Comparison of ENCODE assay signal across 18 cellular contexts in genomic region chr2:228542277-228542676, GRCh38.
DNase-seq lines count a peak whose midpoint lies in the region; FAIRE-seq and TF ChIP-seq lines count a peak whose summit lies in the region.
"Had no signal": no experiment of that assay in that cellular context is flagged by ENCODE, and none has a peak within 500 bp of the region (broad histone marks: within the 10 kb centered on the region; RNA-seq: fewer than 3 reads in every experiment).

No MANE protein-coding gene starts in this region.

- peak; percentile 70 for FAIRE-seq in HTR-8/SVneo (lab: Jason Lieb, UNC)
- FAIRE-seq: A204.1, D721Med, G401.6, GM12891 had no signal

- H4K20me1 ChIP-seq in GM23248 (ENCODE audit: insufficient read depth) (no peaks in the 10 kb centered on the region), mammary epithelial cell (ENCODE audit: insufficient read depth, low read length) (no peaks in the 10 kb centered on the region)

- BruUV-seq in mammary epithelial cell (replicated peaks; lab: Mats Ljungman, UMichigan), result no TSS peak

- H3K4me1 ChIP-seq in GM23248 (ENCODE audit: insufficient read depth) (peaks cover 34% of the 10 kb centered on the region), mammary epithelial cell (ENCODE audit: insufficient read depth, low read length) (peaks cover 18% of the 10 kb centered on the region), skeletal muscle satellite cell (ENCODE audit: control insufficient read depth, insufficient read depth, low read length) (peaks cover 38% of the 10 kb centered on the region)

- in situ Hi-C loops in GM23248 (cut with MboI) (no loop called here), mammary epithelial cell (cut with MboI; ENCODE audit: low sequenced_read_pairs in 2 of 2) (no loop called here)

- DNase-seq in GM23248 (no peak), HTR-8/SVneo (ENCODE audit: insufficient read length, low spot score) (no peak), mammary epithelial cell (no peak), HuH-7 (ENCODE audit: low spot score) (no peak), COLO829 (ENCODE audit: low spot score) (no peak)
- DNase-seq in stimulated activated naive CD4-positive, alpha-beta T cell (lab: John Stamatoyannopoulos, UW), result no peak
- DNase-seq: C1 segment of cervical spinal cord; CD4-positive, alpha-beta memory T cell; COR-L47; DMS153; DMS79 treated with DMSO at 0.1 percent for 48 hours; GOT3; H9 had no signal

- H3K27me3 ChIP-seq in GM23248 (replicated peaks; ENCODE audit: insufficient read depth) (no peaks in the 10 kb centered on the region), mammary epithelial cell (ENCODE audit: insufficient read depth, low read length) (no peaks in the 10 kb centered on the region), skeletal muscle satellite cell (ENCODE audit: control insufficient read depth, insufficient read depth, low read length) (no peaks in the 10 kb centered on the region)

- no peaks in the 10 kb centered on the region for H3K9me2 ChIP-seq in GM23248 (ENCODE audit: insufficient read depth)

- peaks cover 44% of the 10 kb centered on the region for H3F3A ChIP-seq in GM23248 (ENCODE audit: insufficient read depth)

- dilution Hi-C loops in mammary epithelial cell (cut with HindIII; ENCODE audit: low sequenced_read_pairs), result no loop called here

- H2AFZ ChIP-seq in GM23248, result 0 out of 2 replicates have a peak overlapping the region, but pooled peaks have one; percentile 16
- peak overlapping the region; percentile 16 for H2AFZ ChIP-seq in mammary epithelial cell (ENCODE audit: low read depth, low read length)

- H3K27ac ChIP-seq in GM23248 (no peak overlapping the region), mammary epithelial cell (ENCODE audit: insufficient read depth, low read depth, low read length) (no peak overlapping the region)

- H3K9me3 ChIP-seq in GM23248 (ENCODE audit: low read depth) (no peaks in the 10 kb centered on the region), mammary epithelial cell (replicated peaks; ENCODE audit: insufficient read depth, low read length) (peaks cover 8% of the 10 kb centered on the region), skeletal muscle satellite cell (replicated peaks; ENCODE audit: low read length) (peaks cover 8% of the 10 kb centered on the region)

- intact Hi-C loops in mammary epithelial cell (cut with micrococcal nuclease), result no loop called here

- no peak overlapping the region for H3K4me2 ChIP-seq in GM23248 (ENCODE audit: unreplicated experiment)
- no peak overlapping the region for H3K4me2 ChIP-seq in mammary epithelial cell (ENCODE audit: insufficient read depth, low read depth, low read length)
- H3K4me2 ChIP-seq in skeletal muscle satellite cell (ENCODE audit: low read length), result peak overlapping the region; percentile 2

- H3K4me3 ChIP-seq in GM23248, result no peak overlapping the region
- H3K4me3 ChIP-seq in mammary epithelial cell (replicated peaks in 1 of 3; ENCODE audit: insufficient read depth in 1 of 3, low read depth in 2 of 3, low read length in 3 of 3), result no peak overlapping the region
- no peak overlapping the region for H3K4me3 ChIP-seq in skeletal muscle satellite cell (ENCODE audit: low read length)

- CTCF ChIA-PET in mammary epithelial cell (lab: Charles Lee; ENCODE audit: low non-redundant PET), result no interaction called here

- H3K36me3 ChIP-seq in GM23248 (ENCODE audit: low read depth) (no peaks in the 10 kb centered on the region), mammary epithelial cell (ENCODE audit: insufficient read depth, low read length) (no peaks in the 10 kb centered on the region), skeletal muscle satellite cell (ENCODE audit: insufficient read depth, low read length) (no peaks in the 10 kb centered on the region)

- no peak for TF ChIP-seq CTCF in mammary epithelial cell (conservative IDR thresholded peaks at IDR 0.05 in 1 of 2, IDR thresholded peaks at IDR 0.05 in 1 of 2; ENCODE audit: extremely low read depth in 1 of 2, insufficient read depth in 1 of 2, low read depth in 1 of 2, low read length in 2 of 2)

- WGBS in GM23248 (ENCODE audit: low coverage in 1 of 2, low lambda C conversion rate in 2 of 2, missing lambda C conversion rate in 2 of 2), 2 experiments, result 95 to 97% methylated on average over 4 of the region's 4 CpGs
- 56% methylated on average over 4 of the region's 4 CpGs for WGBS in mammary epithelial cell (ENCODE audit: low coverage, missing lambda C conversion rate)

- H3K79me2 ChIP-seq in GM23248 (ENCODE audit: insufficient read depth), result no peaks in the 10 kb centered on the region
- H3K79me2 ChIP-seq in mammary epithelial cell (ENCODE audit: insufficient read depth, low read length), result no peaks in the 10 kb centered on the region

- H3K9ac ChIP-seq in GM23248, result no peak overlapping the region
- H3K9ac ChIP-seq in mammary epithelial cell (ENCODE audit: insufficient read depth, low read length), result no peak overlapping the region
- no peak overlapping the region for H3K9ac ChIP-seq in skeletal muscle satellite cell (ENCODE audit: low read depth, low read length)
